In genomic region chr5:149367249-149367971, GRCh38 we compare ENCODE assay signal across 8 cellular contexts. TPM values are rescaled to one million over a fixed set of nuclear protein-coding genes. Genes with fewer than 3 reads are reported as not detected.
DNase-seq lines count a peak whose midpoint lies in the region; TF ChIP-seq lines count a peak whose summit lies in the region.

No MANE protein-coding gene starts in this region.

- peak overlapping the region; percentile 65 for H2AFZ ChIP-seq in MM.1S (ENCODE audit: low read length)
- H2AFZ ChIP-seq in SU-DHL-6 (ENCODE audit: low read depth, low read length, severe bottlenecking), result no peak overlapping the region
- no peak overlapping the region for H2AFZ ChIP-seq in smooth muscle cell (ENCODE audit: low read depth)

- H3K36me3 ChIP-seq in H7 (replicated peaks; ENCODE audit: control insufficient read depth, insufficient read depth, low read length) (no peaks in the 10 kb centered on the region), MM.1S (replicated peaks; ENCODE audit: insufficient read depth, low read length) (no peaks in the 10 kb centered on the region), SU-DHL-6 (ENCODE audit: low read length) (no peaks in the 10 kb centered on the region), adrenal gland (replicated peaks in 1 of 2) (no peaks in the 10 kb centered on the region), smooth muscle cell (ENCODE audit: low read depth) (no peaks in the 10 kb centered on the region)

- H3K9me2 ChIP-seq in MM.1S (replicated peaks; ENCODE audit: insufficient read depth, low read length), result no peaks in the 10 kb centered on the region
- H3K9me2 ChIP-seq in SU-DHL-6 (replicated peaks; ENCODE audit: insufficient read depth, low read length), result no peaks in the 10 kb centered on the region

- TF ChIP-seq POLR2A in adrenal gland (IDR thresholded peaks at IDR 0.05), result no peak

- H3K27ac ChIP-seq in MM.1S (ENCODE audit: low read length), result peak overlapping the region; percentile 36; the same call in 1 of the 2 replicates
- no peak overlapping the region for H3K27ac ChIP-seq in SU-DHL-6 (ENCODE audit: low read depth, low read length)
- no peak overlapping the region for H3K27ac ChIP-seq in adrenal gland
- no peak overlapping the region for H3K27ac ChIP-seq in smooth muscle cell (ENCODE audit: low read depth)

- H3K27me3 ChIP-seq in H7 (ENCODE audit: control insufficient read depth, insufficient read depth, low read length) (no peaks in the 10 kb centered on the region), MM.1S (replicated peaks; ENCODE audit: insufficient read depth, low read length) (no peaks in the 10 kb centered on the region), SU-DHL-6 (ENCODE audit: low read length) (no peaks in the 10 kb centered on the region), adrenal gland (no peaks in the 10 kb centered on the region), smooth muscle cell (ENCODE audit: low read depth) (no peaks in the 10 kb centered on the region)

- no peaks in the 10 kb centered on the region for H3K9me3 ChIP-seq in MM.1S (replicated peaks; ENCODE audit: insufficient read depth, low read length)
- H3K9me3 ChIP-seq in SU-DHL-6 (ENCODE audit: insufficient read depth, low read length), result no peaks in the 10 kb centered on the region
- no peaks in the 10 kb centered on the region for H3K9me3 ChIP-seq in adrenal gland (replicated peaks in 1 of 3)
- H3K9me3 ChIP-seq in smooth muscle cell (replicated peaks; ENCODE audit: low read depth), result no peaks in the 10 kb centered on the region

- 33 to 39% (median 35%) methylated on average over 10 to 14 of the region's 14 CpGs for WGBS in adrenal gland, 4 donors
- WGBS in smooth muscle cell (ENCODE audit: low lambda C conversion rate), result 39% methylated on average over 14 of the region's 14 CpGs

- H4K20me1 ChIP-seq in MM.1S (ENCODE audit: insufficient read depth, low read length) (no peaks in the 10 kb centered on the region), SU-DHL-6 (ENCODE audit: low read depth, low read length) (no peaks in the 10 kb centered on the region), smooth muscle cell (ENCODE audit: low read depth) (no peaks in the 10 kb centered on the region)

- DNase-seq in GM03348 (ENCODE audit: low spot score) (peak; percentile 88), H7 (peak; percentile 94), MM.1S (peak; percentile 71), adrenal gland (peak in 6 of 7 donors; percentile 43 to 85 (median 68)), hepatic stellate cell (ENCODE audit: low spot score) (peak; percentile 93), smooth muscle cell (lab: John Stamatoyannopoulos, UW; ENCODE audit: unreplicated experiment) (no peak), mesenteric fat pad (ENCODE audit: low spot score) (no peak)

- intact Hi-C loops in adrenal gland (cut with DNase I), result loop anchor here (5.0 kb wide), 1 partner anchor 50 kb away; no protein-coding TSS in a partner anchor

- H3K4me2 ChIP-seq in MM.1S (ENCODE audit: low read depth, low read length) (peak overlapping the region; percentile 66), SU-DHL-6 (ENCODE audit: low read depth, low read length, poor library complexity, severe bottlenecking) (no peak overlapping the region), smooth muscle cell (no peak overlapping the region)

- H3K4me1 ChIP-seq in MM.1S (ENCODE audit: low read length) (peaks cover 31% of the 10 kb centered on the region), adrenal gland (replicated peaks in 1 of 2) (peaks cover 0 to 7% of the 10 kb centered on the region in 2 donors), smooth muscle cell (ENCODE audit: low read depth) (no peaks in the 10 kb centered on the region)

- H3K4me3 ChIP-seq in H7 (ENCODE audit: insufficient read depth, low read depth, low read length) (no peak overlapping the region), MM.1S (ENCODE audit: low read length) (no peak overlapping the region), SU-DHL-6 (ENCODE audit: insufficient read depth, low read length, poor library complexity, severe bottlenecking) (no peak overlapping the region), adrenal gland (no peak overlapping the region), smooth muscle cell (no peak overlapping the region)

- peak overlapping the region; percentile 20; the same call in 1 of the 2 replicates for H3K9ac ChIP-seq in MM.1S (ENCODE audit: low read length)
- H3K9ac ChIP-seq in SU-DHL-6 (ENCODE audit: low read length), result no peak overlapping the region
- no peak overlapping the region for H3K9ac ChIP-seq in smooth muscle cell (ENCODE audit: low read depth)

- TF ChIP-seq CTCF in MM.1S (IDR thresholded peaks at IDR 0.05; ENCODE audit: low read length), result peak; percentile 90
- TF ChIP-seq CTCF in SU-DHL-6 (IDR thresholded peaks at IDR 0.05; ENCODE audit: insufficient read depth, low read length, poor library complexity, severe bottlenecking), result peak; percentile 78
- peak; percentile 64 to 79 (median 72) for TF ChIP-seq CTCF in adrenal gland (IDR thresholded peaks at IDR 0.05)
- peak; percentile 79 for TF ChIP-seq CTCF in smooth muscle cell (IDR thresholded peaks at IDR 0.05; ENCODE audit: borderline replicate concordance, insufficient read depth, poor library complexity, severe bottlenecking)

- H3F3A ChIP-seq in MM.1S (ENCODE audit: insufficient read depth, low read length), result peaks cover 2% of the 10 kb centered on the region
- H3F3A ChIP-seq in SU-DHL-6 (ENCODE audit: insufficient read depth), result no peaks in the 10 kb centered on the region
- H3F3A ChIP-seq in smooth muscle cell (ENCODE audit: low read depth), result no peaks in the 10 kb centered on the region

- no peaks in the 10 kb centered on the region for H3K79me2 ChIP-seq in MM.1S (ENCODE audit: low read length)
- H3K79me2 ChIP-seq in SU-DHL-6 (ENCODE audit: insufficient read depth, low read length), result no peaks in the 10 kb centered on the region
- no peaks in the 10 kb centered on the region for H3K79me2 ChIP-seq in smooth muscle cell (ENCODE audit: low read depth)

RNA-seq across cellular contexts. Expression of gene PCYOX1L, which starts 9.6 kb away (rescaled TPM):
- 6.5 and 9.4 TPM in 2 replicates for total RNA-seq in H7 (2014; rRNA removed; shearing (Covaris generic))
- total RNA-seq in adrenal gland, result 10 to 100 TPM in 1 of 8 donors, 1 to 10 TPM in 7; 4.7 to 15.9 (median 7.8) TPM
- polyA plus RNA-seq in adrenal gland, result 10 to 100 TPM; 12.3 to 15.4 (median 15.0) TPM
- total RNA-seq in smooth muscle cell, result 6.4 and 14.3 TPM in 2 replicates
- polyA plus RNA-seq in smooth muscle cell, result 13.4 and 17.2 TPM in 2 replicates
- total RNA-seq in mesenteric fat pad, result 1.9 TPM

RNA-seq across cellular contexts. Expression of gene IL17B, which starts 11.7 kb away (rescaled TPM):
- not detected in 2 replicates for total RNA-seq in H7 (2014; rRNA removed; shearing (Covaris generic))
- 1 to 10 TPM in 7 of 8 donors, not detected in 1; 1.6 to 6.1 (median 2.9) TPM for total RNA-seq in adrenal gland
- 1 to 10 TPM; 1.5 to 9.7 (median 2.8) TPM for polyA plus RNA-seq in adrenal gland
- 12.0 and 24.8 TPM in 2 replicates for total RNA-seq in smooth muscle cell
- polyA plus RNA-seq in smooth muscle cell, result 10.4 and 11.6 TPM in 2 replicates
- not detected for total RNA-seq in mesenteric fat pad

RNA-seq across cellular contexts. Expression of gene GRPEL2, which starts 22.1 kb away (rescaled TPM):
- total RNA-seq in H7 (2014; rRNA removed; shearing (Covaris generic)), result 36.1 and 37.0 TPM in 2 replicates
- 10 to 100 TPM in 6 of 8 donors, 1 to 10 TPM in 2; 7.5 to 17.4 (median 13.0) TPM for total RNA-seq in adrenal gland
- polyA plus RNA-seq in adrenal gland, result 1 to 10 TPM; 3.9 to 9.0 (median 7.6) TPM
- 13.0 and 21.7 TPM in 2 replicates for total RNA-seq in smooth muscle cell
- polyA plus RNA-seq in smooth muscle cell, result 4.6 and 5.2 TPM in 2 replicates
- 22.7 TPM for total RNA-seq in mesenteric fat pad

Comparison
In these comparisons a context has a peak if more than half of its experiments do, and no peak if none do; other contexts are left out.
1. DNase-seq: peak in GM03348 (single experiment), H7 (single experiment), MM.1S (single experiment), adrenal gland (6 of 7) and hepatic stellate cell (single experiment); none in smooth muscle cell (single experiment) and mesenteric fat pad (single experiment).
2. Peak in every context shown above with its lines, with median percentiles within 50 percentile points of each other: CTCF ChIP-seq.